ENCODE assay signal across 15 cellular contexts in the genomic region with DNA sequence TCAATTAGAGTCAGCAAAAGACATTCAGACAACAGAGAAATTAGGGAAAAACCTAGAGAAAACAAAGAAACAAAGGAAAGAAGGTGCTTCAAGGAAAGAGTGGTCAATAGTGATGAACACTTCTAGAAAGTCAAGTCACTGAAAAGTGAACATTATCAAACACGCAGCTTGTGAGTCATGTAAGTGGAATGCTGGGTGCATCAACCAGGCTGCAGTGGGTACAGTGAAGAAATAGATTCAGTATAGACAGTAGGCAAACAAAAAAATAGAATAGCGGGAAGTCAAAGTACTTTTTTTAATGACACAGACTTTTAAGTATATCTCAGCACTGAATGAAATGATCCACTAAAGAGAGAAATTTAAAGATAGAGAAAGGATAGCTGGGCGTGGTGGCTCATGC.
DNase-seq lines count a peak whose midpoint lies in the region; ATAC-seq, FAIRE-seq and TF ChIP-seq lines count a peak whose summit lies in the region.
"Had no signal": no experiment of that assay in that cellular context is flagged by ENCODE, and none has a peak within 500 bp of the region (broad histone marks: within the 10 kb centered on the region; RNA-seq: fewer than 3 reads in every experiment).

No MANE protein-coding gene starts in this region.

- TF ChIP-seq RAD21 in SK-N-SH (IDR thresholded peaks at IDR 0.05; ENCODE audit: low read length) = no peak

- POLR2A ChIA-PET in SK-N-SH (lab: Yijun Ruan, JAX) = no interaction called here

- TF ChIP-seq CTCF in SK-N-SH (IDR thresholded peaks at IDR 0.05) = no peak
- TF ChIP-seq CTCF in fibroblast of mammary gland (conservative IDR thresholded peaks at IDR 0.05; ENCODE audit: control insufficient read depth, insufficient read depth, low read depth, low read length) = no peak

- H3K9ac ChIP-seq in SK-N-SH = no peak overlapping the region

- no peaks in the 10 kb centered on the region for H4K20me1 ChIP-seq in SK-N-SH (ENCODE audit: insufficient read depth)

- H3K4me1 ChIP-seq in SK-N-SH (ENCODE audit: control insufficient read depth in 1 of 2, insufficient read depth in 2 of 2, low read depth in 1 of 2, low read length in 1 of 2) (peaks cover 0 to 9% of the 10 kb centered on the region in 2 experiments; a peak in 1 of 4 replicates), small intestine (ENCODE audit: control insufficient read depth in 2 of 2, insufficient read depth in 1 of 2, low read depth in 1 of 2, low read length in 1 of 2) (no peaks in the 10 kb centered on the region)
- H3K4me1 ChIP-seq: colonic mucosa had no signal

- H3K4me3 ChIP-seq in SK-N-SH (ENCODE audit: low read depth in 2 of 2, low read length in 1 of 2) (no peak overlapping the region), fibroblast of mammary gland (ENCODE audit: control insufficient read depth, low read depth, low read length) (no peak overlapping the region), small intestine (ENCODE audit: low read depth in 1 of 2, low read length in 2 of 2) (no peak overlapping the region)
- H3K4me3 ChIP-seq: colonic mucosa, thoracic aorta had no signal

- CTCF ChIA-PET in SK-N-SH (lab: Yijun Ruan, JAX) = interaction anchor here (0.7 to 1.3 kb wide), 2 partner anchors 27 to 28 kb away, joined by 3 read pairs; no protein-coding TSS in a partner anchor

- no peaks in the 10 kb centered on the region for H3F3A ChIP-seq in SK-N-SH (replicated peaks; ENCODE audit: insufficient read depth)

- peak; percentile 21 for DNase-seq in DMS53 (lab: John Stamatoyannopoulos, UW)
- no peak for DNase-seq in DMS53 treated with DMSO at 0.1 percent for 48 hours (lab: John Stamatoyannopoulos, UW; ENCODE audit: unreplicated experiment)
- no peak for DNase-seq in SK-N-SH
- peak; percentile 60 for DNase-seq in fibroblast of mammary gland (ENCODE audit: low read depth)
- peak; percentile 6 for DNase-seq in small intestine
- DNase-seq in activated CD4-positive, CD25-positive, alpha-beta regulatory T cell (lab: John Stamatoyannopoulos, UW) = no peak
- DNase-seq in MV-4-11 (lab: John Stamatoyannopoulos, UW) = no peak
- DNase-seq: colonic mucosa, COR-L47, midbrain, NCI-H146, NCI-H774 had no signal

- 56% methylated on average over 3 of the region's 3 CpGs for WGBS in SK-N-SH (ENCODE audit: low lambda C conversion rate)
- WGBS in small intestine, 3 donors = 59 to 63% (median 62%) methylated on average over 3 of the region's 3 CpGs

- no peaks in the 10 kb centered on the region for H3K9me2 ChIP-seq in SK-N-SH

- no peak overlapping the region for H2AFZ ChIP-seq in SK-N-SH (ENCODE audit: low read depth)

- no peaks in the 10 kb centered on the region for H3K79me2 ChIP-seq in SK-N-SH (ENCODE audit: insufficient read depth)

- H3K36me3 ChIP-seq in SK-N-SH (replicated peaks in 1 of 2; ENCODE audit: control insufficient read depth in 1 of 2, insufficient read depth in 2 of 2, low read length in 1 of 2) = no peaks in the 10 kb centered on the region
- H3K36me3 ChIP-seq in small intestine (ENCODE audit: control insufficient read depth in 2 of 2, insufficient read depth in 2 of 2, low read length in 2 of 2) = no peaks in the 10 kb centered on the region
- H3K36me3 ChIP-seq: colonic mucosa, thoracic aorta had no signal

- H3K27me3 ChIP-seq in SK-N-SH (ENCODE audit: insufficient read depth) = no peaks in the 10 kb centered on the region
- no peaks in the 10 kb centered on the region for H3K27me3 ChIP-seq in small intestine (ENCODE audit: control insufficient read depth in 2 of 2, insufficient read depth in 2 of 2, low read length in 2 of 2)
- H3K27me3 ChIP-seq: colonic mucosa had no signal

- no peak overlapping the region for H3K27ac ChIP-seq in SK-N-SH (ENCODE audit: low read depth in 2 of 2, low read length in 1 of 2)
- H3K27ac ChIP-seq in small intestine (ENCODE audit: low read depth in 1 of 2, low read length in 1 of 2) = no peak overlapping the region
- H3K27ac ChIP-seq: 22Rv1, colonic mucosa, thoracic aorta had no signal

- no peak for ATAC-seq in GM21528 (IDR thresholded peaks at IDR 0.05; ENCODE audit: low FRiP score, unreplicated experiment)

- no peaks in the 10 kb centered on the region for H3K9me3 ChIP-seq in SK-N-SH
- H3K9me3 ChIP-seq in small intestine (ENCODE audit: control insufficient read depth, low read depth) = no peaks in the 10 kb centered on the region
- H3K9me3 ChIP-seq: colonic mucosa, thoracic aorta had no signal

- no peak for TF ChIP-seq EP300 in SK-N-SH (IDR thresholded peaks at IDR 0.05; ENCODE audit: borderline replicate concordance in 1 of 2, low read depth in 1 of 2, low read length in 1 of 2)

- FAIRE-seq in small intestine (lab: Jason Lieb, UNC) = no peak

- no peak overlapping the region for H3K4me2 ChIP-seq in SK-N-SH

TF ChIP-seq in SK-N-SH, 30 proteins besides CTCF, POLR2A, EP300 and RAD21:
- no peak for TF ChIP-seq ELF1 (IDR thresholded peaks at IDR 0.05)
- no peak for TF ChIP-seq PBX3 (IDR thresholded peaks at IDR 0.05)
- TF ChIP-seq JUND (IDR thresholded peaks at IDR 0.05) = peak; percentile 38

Comparison
In these comparisons a context has a peak if more than half of its experiments do, and no peak if none do; other contexts are left out.
1. DNase-seq: peak in DMS53 (single experiment), fibroblast of mammary gland (single experiment) and small intestine (single experiment); none in DMS53 treated with DMSO at 0.1 percent for 48 hours (single experiment), SK-N-SH (single experiment), activated CD4-positive, CD25-positive, alpha-beta regulatory T cell (0 of 4) and MV-4-11 (single experiment).